In the genomic region with DNA sequence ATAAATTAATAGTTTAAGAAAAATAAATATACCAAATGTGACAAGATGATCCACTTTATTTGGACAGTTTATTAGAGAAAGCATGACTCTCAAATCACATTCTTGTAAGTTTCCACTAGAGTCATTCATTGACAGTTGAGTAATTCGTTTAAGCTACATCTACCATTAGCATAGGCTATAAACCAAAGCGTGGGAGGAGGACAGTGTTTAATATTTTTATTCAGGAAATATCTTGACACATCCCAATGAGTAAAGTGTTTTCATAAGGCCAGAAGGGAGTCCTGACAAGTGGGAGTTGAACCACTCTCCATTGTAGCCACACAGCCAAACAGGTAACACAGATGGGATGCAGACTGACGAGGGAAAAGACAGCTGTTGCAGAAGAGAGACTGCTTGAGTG, we compare ENCODE assay signal across 23 cellular contexts.
"Had no signal": no experiment of that assay in that cellular context is flagged by ENCODE, and none has a peak within 500 bp of the region (broad histone marks: within the 10 kb centered on the region; RNA-seq: fewer than 3 reads in every experiment).

No MANE protein-coding gene starts in this region.

- H3K9me3 ChIP-seq: body of pancreas, esophagus squamous epithelium, left lung, pancreas, psoas muscle, tibial artery had no signal

- ATAC-seq: activated CD8-positive, alpha-beta T cell treated with anti-CD3 and anti-CD28 coated beads, Interleukin-2, amount 10 ng/mL, durations not matched to agents 7 days and 5 days; body of pancreas; left lung; naive thymus-derived CD8-positive, alpha-beta T cell; pancreas; psoas muscle; right cardiac atrium had no signal

- H3K9me3 Mint-ChIP-seq: activated CD4-positive, alpha-beta T cell treated with anti-CD3 and anti-CD28 coated beads, Interleukin-2, amount 10 ng/mL, durations not matched to agents 7 days and 5 days; activated naive CD4-positive, alpha-beta T cell treated with anti-CD3 and anti-CD28 coated beads, Interleukin-2, amount 50 U/mL, for 24 hours; endodermal cell had no signal

- H3K4me1 ChIP-seq: body of pancreas, esophagus squamous epithelium, left lung, pancreas, psoas muscle, tibial artery had no signal

- H3K27ac ChIP-seq: body of pancreas, cardiac muscle cell, esophagus squamous epithelium, left lung, pancreas, psoas muscle, tibial artery, WERI-Rb-1 had no signal

- H3K4me3 Mint-ChIP-seq: activated CD4-positive, alpha-beta T cell treated with anti-CD3 and anti-CD28 coated beads, Interleukin-2, amount 10 ng/mL, durations not matched to agents 7 days and 5 days; activated CD8-positive, alpha-beta T cell treated with anti-CD3 and anti-CD28 coated beads, Interleukin-2, amount 10 ng/mL, durations not matched to agents 7 days and 5 days; activated naive CD4-positive, alpha-beta T cell treated with anti-CD3 and anti-CD28 coated beads, Interleukin-2, amount 50 U/mL, for 24 hours; endodermal cell; naive thymus-derived CD8-positive, alpha-beta T cell; stimulated activated naive CD8-positive, alpha-beta T cell treated with anti-CD3 and anti-CD28 coated beads, Interleukin-15, Interleukin-2, amounts not matched to agents 100 ng/mL and 50 ng/mL, for 24 hours had no signal

- H3K27me3 ChIP-seq: body of pancreas, cardiac muscle cell, esophagus squamous epithelium, left lung, pancreas, tibial artery had no signal

- H3K4me1 Mint-ChIP-seq: activated CD4-positive, alpha-beta T cell treated with anti-CD3 and anti-CD28 coated beads, Interleukin-2, amount 10 ng/mL, durations not matched to agents 7 days and 5 days; activated naive CD4-positive, alpha-beta T cell treated with anti-CD3 and anti-CD28 coated beads, Interleukin-2, amount 50 U/mL, for 24 hours; naive thymus-derived CD8-positive, alpha-beta T cell had no signal

- H3K27ac Mint-ChIP-seq: activated CD4-positive, alpha-beta T cell treated with anti-CD3 and anti-CD28 coated beads, Interleukin-2, amount 10 ng/mL, durations not matched to agents 7 days and 5 days; activated CD8-positive, alpha-beta T cell treated with anti-CD3 and anti-CD28 coated beads, Interleukin-2, amount 10 ng/mL, durations not matched to agents 7 days and 5 days; activated naive CD4-positive, alpha-beta T cell treated with anti-CD3 and anti-CD28 coated beads, Interleukin-2, amount 50 U/mL, for 24 hours; endodermal cell; naive thymus-derived CD8-positive, alpha-beta T cell; stimulated activated naive CD8-positive, alpha-beta T cell treated with anti-CD3 and anti-CD28 coated beads, Interleukin-15, Interleukin-2, amounts not matched to agents 100 ng/mL and 50 ng/mL, for 24 hours had no signal

- H3K36me3 Mint-ChIP-seq: activated naive CD4-positive, alpha-beta T cell treated with anti-CD3 and anti-CD28 coated beads, Interleukin-2, amount 50 U/mL, for 24 hours; naive thymus-derived CD8-positive, alpha-beta T cell had no signal

- H3K4me3 ChIP-seq: body of pancreas, cardiac muscle cell, esophagus squamous epithelium, left lung, lung, pancreas, psoas muscle, tibial artery had no signal

- H3K36me3 ChIP-seq: cardiac muscle cell, esophagus squamous epithelium, left lung, pancreas, tibial artery, WERI-Rb-1 had no signal

- DNase-seq: activated CD4-positive, alpha-beta T cell treated with anti-CD3 and anti-CD28 coated beads, Interleukin-2, amount 10 ng/mL, durations not matched to agents 7 days and 5 days; activated CD4-positive, CD25-positive, alpha-beta regulatory T cell treated with anti-CD3 and anti-CD28 coated beads, Interleukin-2, amount 50 U/mL, for 72 hours; activated CD8-positive, alpha-beta T cell treated with anti-CD3 and anti-CD28 coated beads, Interleukin-2, amount 10 ng/mL, durations not matched to agents 7 days and 5 days; activated gamma-delta T cell treated with Interleukin-2 at 50 U/mL for 16 hours; activated T-cell treated with anti-CD3 and anti-CD28 coated beads, Interleukin-2, amount 50 U/mL, for 1 hour; anterior cingulate cortex; body of pancreas; cortex of kidney; endodermal cell; esophagus squamous epithelium; left lung; naive thymus-derived CD8-positive, alpha-beta T cell; pancreas; psoas muscle; right cardiac atrium; stimulated activated CD4-positive, alpha-beta T cell treated with anti-CD3 and anti-CD28 coated beads, Interleukin-12 subunit alpha, Interleukin-12 subunit beta, amount 100 ng/mL, for 4 hours; stimulated activated CD4-positive, alpha-beta T cell treated with anti-CD3 and anti-CD28 coated beads, Interleukin-4, amount 100 ng/mL, for 4 hours; tibial artery; WERI-Rb-1 had no signal
